Comparison of ENCODE assay signal across 17 cellular contexts in genomic region chr4:60934896-60935295, GRCh38.
DNase-seq lines count a peak whose midpoint lies in the region; ATAC-seq and TF ChIP-seq lines count a peak whose summit lies in the region.
"Had no signal": no experiment of that assay in that cellular context is flagged by ENCODE, and none has a peak within 500 bp of the region (broad histone marks: within the 10 kb centered on the region; RNA-seq: fewer than 3 reads in every experiment).

No MANE protein-coding gene starts in this region.

- POLR2A ChIA-PET in Caco-2 (lab: Charles Lee) (no interaction called here), GM10248 (lab: Yijun Ruan, JAX) (no interaction called here)

- H3K4me1 Mint-ChIP-seq in Caco-2 (ENCODE audit: low read depth, unreplicated experiment) (peaks cover 9% of the 10 kb centered on the region), GM23338 (peaks cover 7% of the 10 kb centered on the region; the same call in 2 of the 3 replicates), mesothelial cell of epicardium (peaks cover 11% of the 10 kb centered on the region)
- H3K4me1 Mint-ChIP-seq: CD4-positive, alpha-beta memory T cell had no signal

- no peak for ATAC-seq in GM23338
- ATAC-seq in HG03135 (IDR thresholded peaks at IDR 0.05; ENCODE audit: unreplicated experiment): no peak
- ATAC-seq: Panc1, Right ventricle myocardium inferior had no signal

- no peaks in the 10 kb centered on the region for H3K79me2 ChIP-seq in GM23338 (replicated peaks; ENCODE audit: insufficient read depth)

- H3K9me3 Mint-ChIP-seq in Caco-2 (ENCODE audit: unreplicated experiment) (no peaks in the 10 kb centered on the region), GM23338 (no peaks in the 10 kb centered on the region), mesothelial cell of epicardium (no peaks in the 10 kb centered on the region)

- DNase-seq in Caco-2: peak; percentile 60 to 71
- peak; percentile 32 for DNase-seq in GM23338 (ENCODE audit: low spot score)
- peak; percentile 39 for DNase-seq in NCI-H774 (lab: John Stamatoyannopoulos, UW)
- no peak for DNase-seq in mesothelial cell of epicardium (ENCODE audit: low spot score in 2 of 2, unreplicated experiment in 2 of 2)
- DNase-seq in stimulated activated CD4-positive, alpha-beta T cell treated with anti-CD3 and anti-CD28 coated beads, Interleukin-4, amount 100 ng/mL, for 4 hours: no peak
- no peak for DNase-seq in GM10248 (ENCODE audit: extremely low spot score)
- DNase-seq in DMS 273 treated with DMSO at 0.1 percent for 48 hours (lab: John Stamatoyannopoulos, UW): no peak
- DNase-seq: BE2C; CD4-positive, alpha-beta memory T cell; MM.1S; NCI-H2029 treated with DMSO at 0.1 percent for 48 hours; NCI-H524; SK-N-SH had no signal

- H3K4me1 ChIP-seq in Caco-2 (peaks cover 25% of the 10 kb centered on the region), GM23338 (ENCODE audit: insufficient read depth) (no peaks in the 10 kb centered on the region)
- H3K4me1 ChIP-seq: BE2C had no signal

- H3K9me3 ChIP-seq in Caco-2: no peaks in the 10 kb centered on the region
- H3K9me3 ChIP-seq: BE2C, SK-N-SH had no signal

- no peaks in the 10 kb centered on the region for H3F3A ChIP-seq in GM23338 (replicated peaks; ENCODE audit: low read depth)

- H3K36me3 ChIP-seq in Caco-2 (ENCODE audit: control insufficient read depth, insufficient read depth, low read length) (no peaks in the 10 kb centered on the region), GM23338 (ENCODE audit: insufficient read depth) (no peaks in the 10 kb centered on the region)
- H3K36me3 ChIP-seq: BE2C had no signal

- H3K27ac ChIP-seq in GM23338 (ENCODE audit: low read depth): no peak overlapping the region

- no TSS peak for BruUV-seq in Caco-2 (replicated peaks; lab: Mats Ljungman, UMichigan)

- H4K20me1 ChIP-seq in GM23338 (replicated peaks; ENCODE audit: insufficient read depth): no peaks in the 10 kb centered on the region

- no peak overlapping the region for H2AFZ ChIP-seq in GM23338

- CTCF ChIA-PET in Caco-2 (lab: Charles Lee) (no interaction called here), GM10248 (lab: Yijun Ruan, JAX) (no interaction called here)

- TF ChIP-seq CTCF in Caco-2 (IDR thresholded peaks at IDR 0.05; ENCODE audit: insufficient read depth in 1 of 2, low read depth in 1 of 2, low read length in 1 of 2, severe bottlenecking in 1 of 2, unreplicated experiment in 1 of 2) (no peak), GM23338 (conservative IDR thresholded peaks at IDR 0.05; ENCODE audit: low read depth in 2 of 2) (no peak), mesothelial cell of epicardium (IDR thresholded peaks at IDR 0.05; ENCODE audit: unreplicated experiment) (no peak), GM10248 (IDR thresholded peaks at IDR 0.05; ENCODE audit: control extremely low read depth, extremely low read depth, low read depth, missing control alignments) (no peak)

- H3K36me3 Mint-ChIP-seq in Caco-2 (ENCODE audit: insufficient read depth, unreplicated experiment): no peaks in the 10 kb centered on the region
- no peaks in the 10 kb centered on the region for H3K36me3 Mint-ChIP-seq in GM23338 (ENCODE audit: low read depth)
- no peaks in the 10 kb centered on the region for H3K36me3 Mint-ChIP-seq in mesothelial cell of epicardium
- H3K36me3 Mint-ChIP-seq: CD4-positive, alpha-beta memory T cell had no signal

- H3K4me3 Mint-ChIP-seq in Caco-2 (ENCODE audit: unreplicated experiment) (peak overlapping the region; percentile 30), GM23338 (no peak overlapping the region), mesothelial cell of epicardium (no peak overlapping the region)
- H3K4me3 Mint-ChIP-seq: CD4-positive, alpha-beta memory T cell; T-helper 1 cell treated with Interleukin-12 subunit alpha and Interleukin-12 subunit beta and Interleukin-4 antibody, amounts not matched to agents 30 μg/mL and 1 μg/mL, for 36 hours had no signal

- no peaks in the 10 kb centered on the region for H3K9me2 ChIP-seq in GM23338 (ENCODE audit: insufficient read depth)
- H3K9me2 ChIP-seq: SK-N-SH had no signal

- H3K27me3 ChIP-seq in Caco-2 (replicated peaks; ENCODE audit: control insufficient read depth, insufficient read depth, low read length) (no peaks in the 10 kb centered on the region), GM23338 (ENCODE audit: insufficient read depth) (no peaks in the 10 kb centered on the region)
- H3K27me3 ChIP-seq: BE2C had no signal

- intact Hi-C loops in Caco-2 (cut with micrococcal nuclease; ENCODE audit: unreplicated experiment): loop anchor here (10.0 kb wide), 1 partner anchor 440 kb away; no protein-coding TSS in a partner anchor

- no peaks in the 10 kb centered on the region for H3K27me3 Mint-ChIP-seq in Caco-2 (ENCODE audit: insufficient read depth, unreplicated experiment)
- H3K27me3 Mint-ChIP-seq in GM23338 (ENCODE audit: insufficient read depth, low read depth, poor library complexity): peaks cover 2% of the 10 kb centered on the region
- no peaks in the 10 kb centered on the region for H3K27me3 Mint-ChIP-seq in mesothelial cell of epicardium (ENCODE audit: low read depth)
- H3K27me3 Mint-ChIP-seq: CD4-positive, alpha-beta memory T cell had no signal

- H3K4me2 ChIP-seq in GM23338: no peak overlapping the region
- H3K4me2 ChIP-seq: SK-N-SH had no signal

- H3K27ac Mint-ChIP-seq in Caco-2 (ENCODE audit: unreplicated experiment) (peak overlapping the region; percentile 81), GM23338 (peak overlapping the region; percentile 24), mesothelial cell of epicardium (peak overlapping the region; percentile 92)
- H3K27ac Mint-ChIP-seq: CD4-positive, alpha-beta memory T cell; T-helper 1 cell treated with Interleukin-12 subunit alpha and Interleukin-12 subunit beta and Interleukin-4 antibody, amounts not matched to agents 30 μg/mL and 1 μg/mL, for 36 hours had no signal

- H3K4me3 ChIP-seq in Caco-2 (ENCODE audit: low read depth, low read length) (no peak overlapping the region), GM23338 (no peak overlapping the region)

TF ChIP-seq in GM23338, 12 proteins besides CTCF, POLR2A, EP300 and RAD21 (continues in another document):
- TF ChIP-seq CREB1 (CRISPR knock-in tag; IDR thresholded peaks at IDR 0.05; ENCODE audit: low read depth) (no peak), ZNF114 (CRISPR knock-in tag; IDR thresholded peaks at IDR 0.05) (no peak), POLR2AphosphoS5 (IDR thresholded peaks at IDR 0.05; ENCODE audit: low read depth) (no peak), JUNB (IDR thresholded peaks at IDR 0.05; ENCODE audit: unreplicated experiment) (no peak), ZNF462 (CRISPR knock-in tag; IDR thresholded peaks at IDR 0.05) (no peak), EZH2 (IDR thresholded peaks at IDR 0.05; ENCODE audit: low read depth, unreplicated experiment) (no peak)

Comparison
In these comparisons a context has a peak if more than half of its experiments do, and no peak if none do; other contexts are left out.
1. DNase-seq: peak in Caco-2 (2 of 2), GM23338 (single experiment) and NCI-H774 (single experiment); none in mesothelial cell of epicardium (0 of 2), stimulated activated CD4-positive, alpha-beta T cell treated with anti-CD3 and anti-CD28 coated beads, Interleukin-4, amount 100 ng/mL, for 4 hours (0 of 2), GM10248 (single experiment) and DMS 273 treated with DMSO at 0.1 percent for 48 hours (single experiment).
2. H3K27ac Mint-ChIP-seq: peak in every context shown above with its lines; median percentile 92 in mesothelial cell of epicardium; 81 in Caco-2; 24 in GM23338.